In the genomic region with DNA sequence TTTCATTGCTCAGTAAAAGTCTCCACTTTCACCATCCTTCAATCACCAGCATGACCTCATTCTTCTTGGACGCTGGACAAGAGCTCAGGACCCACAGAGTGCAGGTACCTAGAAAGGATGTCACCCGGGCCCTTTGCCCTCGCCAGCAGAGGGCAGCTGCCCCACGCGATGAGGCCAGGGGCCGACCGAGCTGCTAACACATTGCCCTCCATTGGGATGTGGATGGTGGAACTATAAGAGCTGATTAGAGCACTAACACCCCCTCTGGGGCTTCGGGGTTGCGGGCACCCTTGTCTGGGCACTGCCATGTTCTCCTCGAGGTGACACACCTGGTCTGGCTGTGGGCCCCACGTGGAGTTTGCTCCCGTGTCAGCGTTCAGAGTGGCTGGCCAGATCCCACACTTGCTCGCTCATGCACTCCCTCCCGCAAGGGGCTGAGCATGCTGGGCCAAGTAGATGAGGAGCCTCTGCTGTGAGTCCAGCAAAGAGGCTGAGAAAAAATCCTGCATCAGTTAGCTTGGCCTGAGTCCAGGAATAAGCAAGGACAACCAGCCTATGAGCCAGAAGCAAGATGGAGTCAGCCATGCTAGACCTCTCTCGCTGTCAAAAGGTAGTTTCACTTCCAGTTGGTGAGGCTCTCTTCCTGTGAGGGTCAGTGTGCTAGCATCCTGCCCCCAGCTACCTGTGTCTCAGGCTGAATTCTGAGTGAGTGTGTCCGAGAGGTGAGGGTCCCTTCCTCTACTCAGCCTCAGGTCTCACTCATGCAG, we compare ENCODE assay signal across 1 cellular context.
TF ChIP-seq lines count a peak whose summit lies in the region.

No MANE protein-coding gene starts in this region.

TF ChIP-seq in SK-N-SH treated with all-trans-retinoic acid at 6 μM for 48 hours, 23 proteins besides CTCF, POLR2A, EP300 and RAD21 (continued from another document):
- TF ChIP-seq, protein P1, sequence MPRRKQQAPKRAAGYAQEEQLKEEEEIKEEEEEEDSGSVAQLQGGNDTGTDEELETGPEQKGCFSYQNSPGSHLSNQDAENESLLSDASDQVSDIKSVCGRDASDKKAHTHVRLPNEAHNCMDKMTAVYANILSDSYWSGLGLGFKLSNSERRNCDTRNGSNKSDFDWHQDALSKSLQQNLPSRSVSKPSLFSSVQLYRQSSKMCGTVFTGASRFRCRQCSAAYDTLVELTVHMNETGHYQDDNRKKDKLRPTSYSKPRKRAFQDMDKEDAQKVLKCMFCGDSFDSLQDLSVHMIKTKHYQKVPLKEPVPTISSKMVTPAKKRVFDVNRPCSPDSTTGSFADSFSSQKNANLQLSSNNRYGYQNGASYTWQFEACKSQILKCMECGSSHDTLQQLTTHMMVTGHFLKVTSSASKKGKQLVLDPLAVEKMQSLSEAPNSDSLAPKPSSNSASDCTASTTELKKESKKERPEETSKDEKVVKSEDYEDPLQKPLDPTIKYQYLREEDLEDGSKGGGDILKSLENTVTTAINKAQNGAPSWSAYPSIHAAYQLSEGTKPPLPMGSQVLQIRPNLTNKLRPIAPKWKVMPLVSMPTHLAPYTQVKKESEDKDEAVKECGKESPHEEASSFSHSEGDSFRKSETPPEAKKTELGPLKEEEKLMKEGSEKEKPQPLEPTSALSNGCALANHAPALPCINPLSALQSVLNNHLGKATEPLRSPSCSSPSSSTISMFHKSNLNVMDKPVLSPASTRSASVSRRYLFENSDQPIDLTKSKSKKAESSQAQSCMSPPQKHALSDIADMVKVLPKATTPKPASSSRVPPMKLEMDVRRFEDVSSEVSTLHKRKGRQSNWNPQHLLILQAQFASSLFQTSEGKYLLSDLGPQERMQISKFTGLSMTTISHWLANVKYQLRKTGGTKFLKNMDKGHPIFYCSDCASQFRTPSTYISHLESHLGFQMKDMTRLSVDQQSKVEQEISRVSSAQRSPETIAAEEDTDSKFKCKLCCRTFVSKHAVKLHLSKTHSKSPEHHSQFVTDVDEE (CRISPR knock-in tag; IDR thresholded peaks at IDR 0.05), result no peak
- no peak for TF ChIP-seq ZNF70 (CRISPR knock-in tag; IDR thresholded peaks at IDR 0.05)
- TF ChIP-seq, protein P2, sequence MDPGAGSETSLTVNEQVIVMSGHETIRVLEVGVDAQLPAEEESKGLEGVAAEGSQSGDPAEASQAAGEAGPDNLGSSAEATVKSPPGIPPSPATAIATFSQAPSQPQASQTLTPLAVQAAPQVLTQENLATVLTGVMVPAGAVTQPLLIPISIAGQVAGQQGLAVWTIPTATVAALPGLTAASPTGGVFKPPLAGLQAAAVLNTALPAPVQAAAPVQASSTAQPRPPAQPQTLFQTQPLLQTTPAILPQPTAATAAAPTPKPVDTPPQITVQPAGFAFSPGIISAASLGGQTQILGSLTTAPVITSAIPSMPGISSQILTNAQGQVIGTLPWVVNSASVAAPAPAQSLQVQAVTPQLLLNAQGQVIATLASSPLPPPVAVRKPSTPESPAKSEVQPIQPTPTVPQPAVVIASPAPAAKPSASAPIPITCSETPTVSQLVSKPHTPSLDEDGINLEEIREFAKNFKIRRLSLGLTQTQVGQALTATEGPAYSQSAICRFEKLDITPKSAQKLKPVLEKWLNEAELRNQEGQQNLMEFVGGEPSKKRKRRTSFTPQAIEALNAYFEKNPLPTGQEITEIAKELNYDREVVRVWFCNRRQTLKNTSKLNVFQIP (CRISPR knock-in tag; IDR thresholded peaks at IDR 0.05; ENCODE audit: borderline replicate concordance, low read depth), result no peak
- TF ChIP-seq, protein P3, sequence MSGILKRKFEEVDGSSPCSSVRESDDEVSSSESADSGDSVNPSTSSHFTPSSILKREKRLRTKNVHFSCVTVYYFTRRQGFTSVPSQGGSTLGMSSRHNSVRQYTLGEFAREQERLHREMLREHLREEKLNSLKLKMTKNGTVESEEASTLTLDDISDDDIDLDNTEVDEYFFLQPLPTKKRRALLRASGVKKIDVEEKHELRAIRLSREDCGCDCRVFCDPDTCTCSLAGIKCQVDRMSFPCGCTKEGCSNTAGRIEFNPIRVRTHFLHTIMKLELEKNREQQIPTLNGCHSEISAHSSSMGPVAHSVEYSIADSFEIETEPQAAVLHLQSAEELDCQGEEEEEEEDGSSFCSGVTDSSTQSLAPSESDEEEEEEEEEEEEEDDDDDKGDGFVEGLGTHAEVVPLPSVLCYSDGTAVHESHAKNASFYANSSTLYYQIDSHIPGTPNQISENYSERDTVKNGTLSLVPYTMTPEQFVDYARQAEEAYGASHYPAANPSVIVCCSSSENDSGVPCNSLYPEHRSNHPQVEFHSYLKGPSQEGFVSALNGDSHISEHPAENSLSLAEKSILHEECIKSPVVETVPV (CRISPR knock-in tag; IDR thresholded peaks at IDR 0.05), result no peak
- no peak for TF ChIP-seq ZNF8 (CRISPR knock-in tag; IDR thresholded peaks at IDR 0.05)
- no peak for TF ChIP-seq SNAI2 (CRISPR knock-in tag; IDR thresholded peaks at IDR 0.05)
- no peak for TF ChIP-seq ZFP3 (CRISPR knock-in tag; IDR thresholded peaks at IDR 0.05)
- no peak for TF ChIP-seq TCF4 (CRISPR knock-in tag; IDR thresholded peaks at IDR 0.05; ENCODE audit: borderline replicate concordance)
- TF ChIP-seq, protein P4, sequence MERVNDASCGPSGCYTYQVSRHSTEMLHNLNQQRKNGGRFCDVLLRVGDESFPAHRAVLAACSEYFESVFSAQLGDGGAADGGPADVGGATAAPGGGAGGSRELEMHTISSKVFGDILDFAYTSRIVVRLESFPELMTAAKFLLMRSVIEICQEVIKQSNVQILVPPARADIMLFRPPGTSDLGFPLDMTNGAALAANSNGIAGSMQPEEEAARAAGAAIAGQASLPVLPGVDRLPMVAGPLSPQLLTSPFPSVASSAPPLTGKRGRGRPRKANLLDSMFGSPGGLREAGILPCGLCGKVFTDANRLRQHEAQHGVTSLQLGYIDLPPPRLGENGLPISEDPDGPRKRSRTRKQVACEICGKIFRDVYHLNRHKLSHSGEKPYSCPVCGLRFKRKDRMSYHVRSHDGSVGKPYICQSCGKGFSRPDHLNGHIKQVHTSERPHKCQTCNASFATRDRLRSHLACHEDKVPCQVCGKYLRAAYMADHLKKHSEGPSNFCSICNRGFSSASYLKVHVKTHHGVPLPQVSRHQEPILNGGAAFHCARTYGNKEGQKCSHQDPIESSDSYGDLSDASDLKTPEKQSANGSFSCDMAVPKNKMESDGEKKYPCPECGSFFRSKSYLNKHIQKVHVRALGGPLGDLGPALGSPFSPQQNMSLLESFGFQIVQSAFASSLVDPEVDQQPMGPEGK (CRISPR knock-in tag; IDR thresholded peaks at IDR 0.05; ENCODE audit: borderline replicate concordance), result no peak
- no peak for TF ChIP-seq ZNF565 (CRISPR knock-in tag; conservative IDR thresholded peaks at IDR 0.05; ENCODE audit: low read depth)
- TF ChIP-seq OSR1 (CRISPR knock-in tag; IDR thresholded peaks at IDR 0.05), result no peak
- TF ChIP-seq ZFP30 (CRISPR knock-in tag; IDR thresholded peaks at IDR 0.05), result no peak
